1 cellular context compared by ENCODE assay signal in genomic region chr7:123401295-123401694, GRCh38.
TF ChIP-seq lines count a peak whose summit lies in the region.

No MANE protein-coding gene starts in this region.

TF ChIP-seq in WTC11, 78 proteins besides CTCF, POLR2A, EP300 and RAD21 (continued from another document):
- TF ChIP-seq ATF2 (CRISPR knock-in tag; IDR thresholded peaks at IDR 0.05; ENCODE audit: borderline replicate concordance, low read depth) (no peak), FOXP1 (CRISPR knock-in tag; IDR thresholded peaks at IDR 0.05; ENCODE audit: borderline replicate concordance) (no peak), ZBTB21 (CRISPR knock-in tag; IDR thresholded peaks at IDR 0.05; ENCODE audit: borderline replicate concordance) (no peak)
